Comparison of ENCODE assay signal across 8 cellular contexts in the genomic region with DNA sequence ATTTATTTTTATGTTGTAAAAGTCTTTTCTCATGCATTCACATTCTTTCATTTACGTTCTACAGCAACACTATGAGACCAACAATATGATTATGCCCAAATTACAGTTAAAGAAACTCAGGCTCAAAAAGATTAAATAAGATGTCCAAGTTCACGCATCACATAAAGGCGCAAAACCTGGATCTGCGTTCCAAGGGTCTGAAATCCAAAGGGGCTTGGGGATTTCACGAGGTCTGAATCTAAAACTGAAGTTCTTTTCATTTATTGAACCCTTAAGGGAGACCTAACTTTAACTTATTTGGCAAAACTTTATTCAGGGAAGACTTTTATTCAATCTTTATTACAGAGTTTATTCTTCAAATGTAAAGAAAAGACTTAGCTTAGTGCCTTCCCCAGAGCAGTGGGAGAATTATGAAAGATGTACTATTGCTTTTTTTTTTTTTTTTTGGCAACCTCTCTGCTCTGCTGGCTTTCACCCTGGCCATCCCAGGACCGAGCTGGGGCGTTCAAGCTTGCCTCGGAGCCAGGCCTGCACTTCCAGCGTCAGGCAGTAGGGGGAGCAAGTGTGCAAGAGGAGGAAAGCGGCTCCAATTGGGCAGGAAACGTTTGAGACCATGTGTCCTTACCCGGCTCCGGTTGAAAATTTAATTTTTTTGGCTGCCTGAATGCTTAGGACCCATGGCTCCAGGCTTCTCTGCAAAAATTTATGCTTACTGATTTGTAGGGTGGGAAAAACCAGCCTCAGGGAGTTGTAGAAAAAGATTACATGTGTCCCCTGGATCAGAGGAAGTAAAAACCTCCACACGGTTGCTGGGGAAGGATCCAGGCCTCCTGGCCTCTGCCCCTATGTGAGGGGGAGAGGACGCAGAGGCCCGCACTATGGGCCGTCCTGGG.
DNase-seq lines count a peak whose midpoint lies in the region; ATAC-seq and TF ChIP-seq lines count a peak whose summit lies in the region.

No MANE protein-coding gene starts in this region.

- peak overlapping the region; percentile 52 for H3K27ac ChIP-seq in SU-DHL-6 (ENCODE audit: low read depth, low read length)
- peak overlapping the region; percentile 87 to 90 (median 90) for H3K27ac ChIP-seq in transverse colon

- peak overlapping the region; percentile 60 for H3K4me2 ChIP-seq in SU-DHL-6 (ENCODE audit: low read depth, low read length, poor library complexity, severe bottlenecking)

- 0 out of 2 replicates have a peak, but pooled peaks cover 6% of the 10 kb centered on the region for H3K36me3 Mint-ChIP-seq in HFFc6 (ENCODE audit: low read depth)

- peaks cover 8% of the 10 kb centered on the region; the same call in 1 of the 2 replicates for H3F3A ChIP-seq in SU-DHL-6 (ENCODE audit: insufficient read depth)

- no peak for TF ChIP-seq EP300 in transverse colon (IDR thresholded peaks at IDR 0.05; ENCODE audit: low read depth)

- in situ Hi-C loops in transverse colon (cut with MboI; ENCODE audit: low pct_ligation_motif_present in 1 of 4, low pct_unique_long_range_greater_than_20kb in 1 of 4, low sequenced_read_pairs in 3 of 4) = loop anchor here (5.0 to 25.0 kb wide), 6 partner anchors 132 to 355 kb away; no protein-coding TSS in a partner anchor

- peak overlapping the region; percentile 92 for H2AFZ ChIP-seq in SU-DHL-6 (ENCODE audit: low read depth, low read length, severe bottlenecking)

- TF ChIP-seq POLR2A in transverse colon (IDR thresholded peaks at IDR 0.05) = no peak

- WGBS in transverse colon (ENCODE audit: low coverage in 1 of 2), 2 donors = 22 to 26% methylated on average over 10 to 17 of the region's 17 CpGs

- TF ChIP-seq CTCF in HFFc6 (IDR thresholded peaks at IDR 0.05) = peak; percentile 98
- peak; percentile 92 for TF ChIP-seq CTCF in SU-DHL-6 (IDR thresholded peaks at IDR 0.05; ENCODE audit: insufficient read depth, low read length, poor library complexity, severe bottlenecking)
- TF ChIP-seq CTCF in transverse colon (IDR thresholded peaks at IDR 0.05) = peak; percentile 98 to 100 (median 99)

- H3K9me3 ChIP-seq in SU-DHL-6 (ENCODE audit: insufficient read depth, low read length) (no peaks in the 10 kb centered on the region), transverse colon (no peaks in the 10 kb centered on the region)

- peak overlapping the region; percentile 30; the same call in 1 of the 2 replicates for H3K9ac ChIP-seq in SU-DHL-6 (ENCODE audit: low read length)

- peak; percentile 80 for DNase-seq in ELR (ENCODE audit: low read depth)
- DNase-seq in HFFc6 = peak; percentile 79
- DNase-seq in NCI-H1105 treated with DMSO at 0.1 percent for 48 hours (lab: John Stamatoyannopoulos, UW) = peak; percentile 59
- DNase-seq in activated naive CD8-positive, alpha-beta T cell treated with anti-CD3 and anti-CD28 coated beads, Interleukin-2, amount 50 U/mL, for 16 hours (ENCODE audit: low read depth, low spot score) = peak; percentile 88
- DNase-seq in Right ventricle myocardium superior = peak; percentile 97
- DNase-seq in posterior cingulate gyrus = peak; percentile 72 to 99 (median 92)
- peak; percentile 98 for DNase-seq in transverse colon

- no peaks in the 10 kb centered on the region for H3K27me3 ChIP-seq in SU-DHL-6 (ENCODE audit: low read length)
- no peaks in the 10 kb centered on the region for H3K27me3 ChIP-seq in transverse colon

- H3K36me3 ChIP-seq in SU-DHL-6 (ENCODE audit: low read length) = no peaks in the 10 kb centered on the region
- no peaks in the 10 kb centered on the region for H3K36me3 ChIP-seq in transverse colon

- peak; percentile 88 for ATAC-seq in Right ventricle myocardium superior (ENCODE audit: poor library complexity)

- H3K4me1 ChIP-seq in transverse colon = peaks cover 10 to 37% (median 19%) of the 10 kb centered on the region in 4 donors

- 0 out of 2 replicates have a peak, but pooled peaks cover 2% of the 10 kb centered on the region for H3K27me3 Mint-ChIP-seq in HFFc6 (ENCODE audit: insufficient read depth)

- H3K4me3 Mint-ChIP-seq in HFFc6 = peak overlapping the region; percentile 87

- H3K9me2 ChIP-seq in SU-DHL-6 (replicated peaks; ENCODE audit: insufficient read depth, low read length) = no peaks in the 10 kb centered on the region

- no peaks in the 10 kb centered on the region for H4K20me1 ChIP-seq in SU-DHL-6 (ENCODE audit: low read depth, low read length)

- no peak overlapping the region for H3K4me3 ChIP-seq in SU-DHL-6 (ENCODE audit: insufficient read depth, low read length, poor library complexity, severe bottlenecking)
- H3K4me3 ChIP-seq in transverse colon = peak overlapping the region in 3 of 4 donors; percentile 1 to 34 (median 6)

- intact Hi-C loops in Right ventricle myocardium superior (cut with DNase I) (loop anchor here (5.0 to 10.0 kb wide), 3 partner anchors 137 to 353 kb away; no protein-coding TSS in a partner anchor), posterior cingulate gyrus (cut with DNase I) (loop anchor here (1.0 to 10.0 kb wide), 4 partner anchors 137 to 412 kb away; no protein-coding TSS in a partner anchor), transverse colon (cut with DNase I; ENCODE audit: low total_unique reads) (loop anchor here (1.0 to 10.0 kb wide), 3 partner anchors 255 to 355 kb away; no protein-coding TSS in a partner anchor)

- no peaks in the 10 kb centered on the region for H3K79me2 ChIP-seq in SU-DHL-6 (ENCODE audit: insufficient read depth, low read length)

- peak overlapping the region; percentile 91 for H3K27ac Mint-ChIP-seq in HFFc6

- H3K9me3 Mint-ChIP-seq in HFFc6 = peaks cover 9% of the 10 kb centered on the region

- H3K4me1 Mint-ChIP-seq in HFFc6 (ENCODE audit: low read depth) = peaks cover 32% of the 10 kb centered on the region
